Comparison of ENCODE assay signal across 1 cellular context in the genomic region with DNA sequence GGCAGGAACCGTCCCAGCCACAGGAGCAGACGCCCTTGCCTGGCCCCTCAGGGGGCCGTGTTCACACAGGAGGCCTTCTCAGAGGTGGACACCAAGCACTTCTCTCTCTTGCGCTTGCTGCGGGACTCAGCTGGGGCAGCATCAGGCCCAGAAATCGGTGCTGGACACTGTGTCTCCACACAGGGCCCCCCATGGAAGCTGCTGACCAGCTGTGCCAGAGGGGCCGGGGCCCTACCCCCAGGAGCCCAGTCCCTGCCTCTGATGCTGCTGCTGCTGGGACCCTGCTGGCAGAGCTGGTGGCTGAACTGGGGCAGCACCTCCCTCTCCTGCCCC.
TF ChIP-seq lines count a peak whose summit lies in the region.

No MANE protein-coding gene starts in this region.

TF ChIP-seq in IMR-90, 13 proteins besides CTCF, POLR2A, EP300 and RAD21:
- TF ChIP-seq SMC3 (IDR thresholded peaks at IDR 0.05; ENCODE audit: low read depth, low read length) (no peak), RCOR1 (IDR thresholded peaks at IDR 0.05; ENCODE audit: insufficient replicate concordance, low read length) (no peak), FOS (IDR thresholded peaks at IDR 0.05; ENCODE audit: low read depth, low read length) (no peak), MXI1 (IDR thresholded peaks at IDR 0.05; ENCODE audit: borderline replicate concordance, low read depth, low read length) (no peak), BHLHE40 (IDR thresholded peaks at IDR 0.05; ENCODE audit: low read depth, low read length) (no peak), MAZ (IDR thresholded peaks at IDR 0.05; ENCODE audit: borderline replicate concordance, low read depth, low read length) (no peak), CEBPB (IDR thresholded peaks at IDR 0.05; ENCODE audit: low read depth, low read length) (no peak), NFE2L2 (IDR thresholded peaks at IDR 0.05; ENCODE audit: low read depth, low read length) (no peak), MAFK (IDR thresholded peaks at IDR 0.05; ENCODE audit: low read depth, low read length) (no peak), RFX5 (IDR thresholded peaks at IDR 0.05; ENCODE audit: low read depth, low read length) (no peak), CHD1 (IDR thresholded peaks at IDR 0.05; ENCODE audit: low read depth, low read length) (no peak)
- TF ChIP-seq, protein P1, sequence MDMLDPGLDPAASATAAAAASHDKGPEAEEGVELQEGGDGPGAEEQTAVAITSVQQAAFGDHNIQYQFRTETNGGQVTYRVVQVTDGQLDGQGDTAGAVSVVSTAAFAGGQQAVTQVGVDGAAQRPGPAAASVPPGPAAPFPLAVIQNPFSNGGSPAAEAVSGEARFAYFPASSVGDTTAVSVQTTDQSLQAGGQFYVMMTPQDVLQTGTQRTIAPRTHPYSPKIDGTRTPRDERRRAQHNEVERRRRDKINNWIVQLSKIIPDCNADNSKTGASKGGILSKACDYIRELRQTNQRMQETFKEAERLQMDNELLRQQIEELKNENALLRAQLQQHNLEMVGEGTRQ (IDR thresholded peaks at IDR 0.05; ENCODE audit: low read depth, low read length): no peak
- TF ChIP-seq, protein P2, sequence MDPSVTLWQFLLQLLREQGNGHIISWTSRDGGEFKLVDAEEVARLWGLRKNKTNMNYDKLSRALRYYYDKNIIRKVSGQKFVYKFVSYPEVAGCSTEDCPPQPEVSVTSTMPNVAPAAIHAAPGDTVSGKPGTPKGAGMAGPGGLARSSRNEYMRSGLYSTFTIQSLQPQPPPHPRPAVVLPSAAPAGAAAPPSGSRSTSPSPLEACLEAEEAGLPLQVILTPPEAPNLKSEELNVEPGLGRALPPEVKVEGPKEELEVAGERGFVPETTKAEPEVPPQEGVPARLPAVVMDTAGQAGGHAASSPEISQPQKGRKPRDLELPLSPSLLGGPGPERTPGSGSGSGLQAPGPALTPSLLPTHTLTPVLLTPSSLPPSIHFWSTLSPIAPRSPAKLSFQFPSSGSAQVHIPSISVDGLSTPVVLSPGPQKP (IDR thresholded peaks at IDR 0.05; ENCODE audit: borderline replicate concordance, low read depth, low read length): no peak
